23 cellular contexts compared by ENCODE assay signal in genomic region chr2:30454571-30454970, GRCh38. TPM values are rescaled to one million over a fixed set of nuclear protein-coding genes. Genes with fewer than 3 reads are reported as not detected.
DNase-seq lines count a peak whose midpoint lies in the region; ATAC-seq and TF ChIP-seq lines count a peak whose summit lies in the region.
"Had no signal": no experiment of that assay in that cellular context is flagged by ENCODE, and none has a peak within 500 bp of the region (broad histone marks: within the 10 kb centered on the region; RNA-seq: fewer than 3 reads in every experiment).

No MANE protein-coding gene starts in this region.

- TF ChIP-seq CTCF in VCaP (conservative IDR thresholded peaks at IDR 0.05), result no peak
- TF ChIP-seq CTCF in hepatocyte (IDR thresholded peaks at IDR 0.05; ENCODE audit: poor library complexity), result no peak

- peaks cover 14% of the 10 kb centered on the region for H3K4me1 ChIP-seq in hepatocyte (ENCODE audit: insufficient read depth)
- no peaks in the 10 kb centered on the region for H3K4me1 ChIP-seq in urinary bladder (ENCODE audit: insufficient read depth)
- H3K4me1 ChIP-seq in aorta (ENCODE audit: control insufficient read depth in 1 of 2, insufficient read depth in 2 of 2, low read length in 2 of 2), result peaks cover 0 to 2% of the 10 kb centered on the region in 2 donors

- ATAC-seq in GM18870 (IDR thresholded peaks at IDR 0.05; ENCODE audit: unreplicated experiment) (no peak), aorta (ENCODE audit: low FRiP score) (no peak)
- ATAC-seq: GM23338; heart left ventricle; naive thymus-derived CD8-positive, alpha-beta T cell; right lobe of liver had no signal

- DNase-seq in HCEC 1CT, result peak; percentile 45
- no peak for DNase-seq in hepatocyte (ENCODE audit: low spot score)
- no peak for DNase-seq in activated CD4-positive, alpha-beta T cell treated with anti-CD3 and anti-CD28 coated beads, Interleukin-2, amount 50 U/mL, for 48 hours
- DNase-seq in aorta, result no peak
- DNase-seq: amygdala; COR-L47; GDM1; heart left ventricle; KBM-7; MG63; midbrain; naive thymus-derived CD8-positive, alpha-beta T cell; NCI-H2029; NCI-H2227 treated with DMSO at 0.1 percent for 48 hours; right lobe of liver; SHP77 treated with DMSO at 0.1 percent for 48 hours; stimulated activated CD4-positive, alpha-beta T cell treated with anti-CD3 and anti-CD28 coated beads, Interleukin-4, amount 100 ng/mL, for 1 hour; tibial artery had no signal

- no peaks in the 10 kb centered on the region for H3K9me2 ChIP-seq in hepatocyte (replicated peaks; ENCODE audit: insufficient read depth)

- peaks cover 3% of the 10 kb centered on the region for H4K20me1 ChIP-seq in hepatocyte (ENCODE audit: insufficient read depth, poor library complexity, severe bottlenecking)

- H3K4me2 ChIP-seq in hepatocyte, result no peak overlapping the region
- H3K4me2 ChIP-seq: GM23338 had no signal

- WGBS in hepatocyte (ENCODE audit: low lambda C conversion rate, missing lambda C conversion rate), result 67% methylated on average over 6 of the region's 6 CpGs
- 59% methylated on average over 6 of the region's 6 CpGs for WGBS in urinary bladder
- WGBS in aorta, 2 donors, result 86 to 92% methylated on average over 6 of the region's 6 CpGs

- no peaks in the 10 kb centered on the region for H3K9me3 ChIP-seq in hepatocyte (ENCODE audit: low read depth)
- H3K9me3 ChIP-seq in aorta (ENCODE audit: control insufficient read depth, low read length), result no peaks in the 10 kb centered on the region
- H3K9me3 ChIP-seq: heart left ventricle, MG63, right lobe of liver, tibial artery had no signal

- intact Hi-C loops in aorta (cut with DNase I), result no loop called here

- H3K79me2 ChIP-seq in hepatocyte, result peaks cover 77% of the 10 kb centered on the region

- no peak overlapping the region for H3K4me3 ChIP-seq in hepatocyte
- no peak overlapping the region for H3K4me3 ChIP-seq in urinary bladder (ENCODE audit: low read depth, low read length)
- no peak overlapping the region for H3K4me3 ChIP-seq in aorta (ENCODE audit: low read length in 2 of 2)
- H3K4me3 ChIP-seq: GM23338, heart left ventricle, MG63, right lobe of liver, tibial artery had no signal

- H3K27me3 ChIP-seq in hepatocyte (no peaks in the 10 kb centered on the region), aorta (ENCODE audit: control insufficient read depth in 1 of 2, insufficient read depth in 2 of 2, low read length in 1 of 2) (no peaks in the 10 kb centered on the region)
- H3K27me3 ChIP-seq: heart left ventricle, MG63, right lobe of liver, tibial artery had no signal

- H3K27ac ChIP-seq in VCaP (peak overlapping the region; percentile 38; the same call in 1 of the 2 replicates), hepatocyte (peak overlapping the region; percentile 33), urinary bladder (ENCODE audit: low read depth) (peak overlapping the region; percentile 1), aorta (ENCODE audit: low read depth in 1 of 2, low read length in 2 of 2) (no peak overlapping the region)
- H3K27ac ChIP-seq: C4-2B, right lobe of liver had no signal

- no peak overlapping the region for H2AFZ ChIP-seq in hepatocyte
- H2AFZ ChIP-seq: GM23338 had no signal

- no peaks in the 10 kb centered on the region for H3K36me3 ChIP-seq in hepatocyte (replicated peaks; ENCODE audit: insufficient read depth, low read depth)
- no peaks in the 10 kb centered on the region for H3K36me3 ChIP-seq in urinary bladder (ENCODE audit: insufficient read depth)
- H3K36me3 ChIP-seq in aorta (ENCODE audit: control insufficient read depth in 1 of 2, insufficient read depth in 2 of 2, low read length in 1 of 2), result no peaks in the 10 kb centered on the region
- H3K36me3 ChIP-seq: MG63, right lobe of liver, tibial artery had no signal

RNA-seq across cellular contexts. Expression of gene LCLAT1, which starts 7.5 kb away (rescaled TPM):
- total RNA-seq in hepatocyte (13.6 and 15.4 TPM in 2 replicates), urinary bladder (22.8 TPM), aorta (10 to 100 TPM; 16.4 to 22.3 TPM)
- polyA plus RNA-seq in hepatocyte (9.8 and 10.1 TPM in 2 replicates), urinary bladder (4.5 TPM), aorta (1 to 10 TPM; 2.3 to 2.5 TPM)

Comparison
In these comparisons a context has a peak if more than half of its experiments do, and no peak if none do; other contexts are left out.
1. H3K27ac ChIP-seq: peak in VCaP (single experiment), hepatocyte (single experiment) and urinary bladder (single experiment); none in aorta (0 of 2).